Comparison of ENCODE assay signal across 9 cellular contexts in genomic region chr2:10078704-10079191, GRCh38. TPM values are rescaled to one million over a fixed set of nuclear protein-coding genes. Genes with fewer than 3 reads are reported as not detected.
DNase-seq lines count a peak whose midpoint lies in the region; ATAC-seq and TF ChIP-seq lines count a peak whose summit lies in the region.
"Had no signal": no experiment of that assay in that cellular context is flagged by ENCODE, and none has a peak within 500 bp of the region (broad histone marks: within the 10 kb centered on the region; RNA-seq: fewer than 3 reads in every experiment).

No MANE protein-coding gene starts in this region.

- DNase-seq in endodermal cell (no peak), AG20443 (ENCODE audit: low spot score) (no peak), LoVo (ENCODE audit: low spot score) (no peak)
- DNase-seq in natural killer cell treated with Interleukin-12 subunit alpha and Interleukin-12 subunit beta and Interleukin-15 and Interleukin-18, amount 100 ng/mL, for 72 hours (ENCODE audit: low spot score) = no peak
- DNase-seq in stimulated activated CD8-positive, alpha-beta memory T cell treated with anti-CD3 and anti-CD28 coated beads, Interleukin-4, amount 100 ng/mL, for 48 hours = no peak
- DNase-seq: DMS153 had no signal

- WGBS in endodermal cell (ENCODE audit: insufficient coverage in 1 of 2, insufficient read length in 1 of 2), 2 experiments = 70 to 85% methylated on average over 5 to 8 of the region's 8 CpGs

- H3K27me3 ChIP-seq in ACC112 (ENCODE audit: insufficient read depth, low read length) (peaks cover 71% of the 10 kb centered on the region), OCI-LY3 (ENCODE audit: low read depth, low read length) (peaks cover 84% of the 10 kb centered on the region), endodermal cell (ENCODE audit: control insufficient read depth, insufficient read depth, low read length, poor library complexity, severe bottlenecking) (peaks cover 89% of the 10 kb centered on the region)

- H3K9me3 ChIP-seq in OCI-LY3 (ENCODE audit: insufficient read depth, low read length) = no peaks in the 10 kb centered on the region
- no peaks in the 10 kb centered on the region for H3K9me3 ChIP-seq in endodermal cell (ENCODE audit: control insufficient read depth, low read length)

- H3K27me3 Mint-ChIP-seq in endodermal cell (ENCODE audit: insufficient read depth) = peaks cover 79% of the 10 kb centered on the region
- H3K27me3 Mint-ChIP-seq in natural killer cell treated with Interleukin-12 subunit alpha and Interleukin-12 subunit beta and Interleukin-15 and Interleukin-18, amount 100 ng/mL, for 72 hours = peaks cover 44 to 74% of the 10 kb centered on the region in 2 donors

- H4K20me1 ChIP-seq in OCI-LY3 (ENCODE audit: insufficient read depth, low read length) = 0 out of 2 replicates have a peak, but pooled peaks cover 4% of the 10 kb centered on the region

- ATAC-seq in natural killer cell treated with Interleukin-12 subunit alpha and Interleukin-12 subunit beta and Interleukin-15 and Interleukin-18, amount 100 ng/mL, for 72 hours = no peak
- ATAC-seq in HG02852 (IDR thresholded peaks at IDR 0.05; ENCODE audit: unreplicated experiment) = no peak

- no peaks in the 10 kb centered on the region for H3K4me1 ChIP-seq in ACC112 (ENCODE audit: control insufficient read depth, insufficient read depth, low read length, unreplicated experiment)
- H3K4me1 ChIP-seq in OCI-LY3 (ENCODE audit: low read length) = peaks cover 34% of the 10 kb centered on the region
- H3K4me1 ChIP-seq in endodermal cell (ENCODE audit: control insufficient read depth, insufficient read depth, low read length) = no peaks in the 10 kb centered on the region

- no peaks in the 10 kb centered on the region for H3K9me3 Mint-ChIP-seq in endodermal cell
- no peaks in the 10 kb centered on the region for H3K9me3 Mint-ChIP-seq in natural killer cell treated with Interleukin-12 subunit alpha and Interleukin-12 subunit beta and Interleukin-15 and Interleukin-18, amount 100 ng/mL, for 72 hours

- H3K4me1 Mint-ChIP-seq in endodermal cell = peaks cover 7% of the 10 kb centered on the region
- peaks cover 5 to 19% of the 10 kb centered on the region in 2 donors for H3K4me1 Mint-ChIP-seq in natural killer cell treated with Interleukin-12 subunit alpha and Interleukin-12 subunit beta and Interleukin-15 and Interleukin-18, amount 100 ng/mL, for 72 hours (ENCODE audit: low read depth in 2 of 2)

- H2AFZ ChIP-seq in ACC112 (ENCODE audit: low read length, unreplicated experiment) = peak overlapping the region; percentile 91
- no peak overlapping the region for H2AFZ ChIP-seq in OCI-LY3 (ENCODE audit: low read depth, low read length)

- H3K4me3 Mint-ChIP-seq in endodermal cell = peak overlapping the region; percentile 56
- peak overlapping the region; percentile 77 for H3K4me3 Mint-ChIP-seq in natural killer cell treated with Interleukin-12 subunit alpha and Interleukin-12 subunit beta and Interleukin-15 and Interleukin-18, amount 100 ng/mL, for 72 hours

- no peaks in the 10 kb centered on the region for H3K36me3 Mint-ChIP-seq in endodermal cell (ENCODE audit: low read depth)
- no peaks in the 10 kb centered on the region for H3K36me3 Mint-ChIP-seq in natural killer cell treated with Interleukin-12 subunit alpha and Interleukin-12 subunit beta and Interleukin-15 and Interleukin-18, amount 100 ng/mL, for 72 hours

- peak overlapping the region; percentile 70 for H3K4me2 ChIP-seq in OCI-LY3 (ENCODE audit: low read length)

- no peak for TF ChIP-seq CTCF in OCI-LY3 (IDR thresholded peaks at IDR 0.05; ENCODE audit: low read depth, low read length)
- TF ChIP-seq CTCF in endodermal cell (conservative IDR thresholded peaks at IDR 0.05) = no peak

- H3K79me2 ChIP-seq in ACC112 (ENCODE audit: control insufficient read depth, insufficient read depth, low read length, unreplicated experiment) (no peaks in the 10 kb centered on the region), OCI-LY3 (ENCODE audit: low read length) (no peaks in the 10 kb centered on the region)

- H3K9ac ChIP-seq in OCI-LY3 (ENCODE audit: low read length) (no peak overlapping the region), endodermal cell (ENCODE audit: extremely low read depth, low read length, poor library complexity, severe bottlenecking) (no peak overlapping the region)

- no peak overlapping the region for H3K27ac Mint-ChIP-seq in endodermal cell
- H3K27ac Mint-ChIP-seq in natural killer cell treated with Interleukin-12 subunit alpha and Interleukin-12 subunit beta and Interleukin-15 and Interleukin-18, amount 100 ng/mL, for 72 hours = peak overlapping the region in 1 of 2 donors; percentile 60

- H3K27ac ChIP-seq in ACC112 (ENCODE audit: low read depth, low read length) = no peak overlapping the region
- no peak overlapping the region for H3K27ac ChIP-seq in OCI-LY3 (ENCODE audit: low read length)
- H3K27ac ChIP-seq in endodermal cell (ENCODE audit: low read depth, low read length) = no peak overlapping the region

- H3K36me3 ChIP-seq in ACC112 (ENCODE audit: insufficient read depth, low read length) (no peaks in the 10 kb centered on the region), OCI-LY3 (replicated peaks; ENCODE audit: low read depth, low read length) (no peaks in the 10 kb centered on the region), endodermal cell (ENCODE audit: control insufficient read depth, insufficient read depth, low read length) (no peaks in the 10 kb centered on the region)

- H3K4me3 ChIP-seq in ACC112 (ENCODE audit: low read depth, low read length) = peak overlapping the region; percentile 78
- peak overlapping the region; percentile 70 for H3K4me3 ChIP-seq in OCI-LY3 (ENCODE audit: low read length)
- no peak overlapping the region for H3K4me3 ChIP-seq in endodermal cell (ENCODE audit: low read length)

RNA-seq across cellular contexts. Expression of gene CYS1, which starts 1.5 kb away (rescaled TPM):
- total RNA-seq in endodermal cell = under 1 TPM; 0.29 to 0.44 TPM
- polyA plus RNA-seq in endodermal cell (2013, experiment 1 of 2) = 0.14 TPM
- 0.50 TPM for polyA plus RNA-seq in endodermal cell (2013, experiment 2 of 2)
- under 1 TPM in 1 of 2 donors, not detected in 1; 0.45 TPM for total RNA-seq in natural killer cell treated with Interleukin-12 subunit alpha and Interleukin-12 subunit beta and Interleukin-15 and Interleukin-18, amount 100 ng/mL, for 72 hours

RNA-seq across cellular contexts. Expression of gene KLF11, which starts 35.4 kb away (rescaled TPM):
- 10 to 100 TPM in 1 of 2 donors, 1 to 10 TPM in 1; 9.3 to 13.1 TPM for total RNA-seq in endodermal cell
- polyA plus RNA-seq in endodermal cell (2013, experiment 1 of 2) = 11.6 TPM
- 11.6 TPM for polyA plus RNA-seq in endodermal cell (2013, experiment 2 of 2)
- 1 to 10 TPM; 3.8 to 6.1 TPM for total RNA-seq in natural killer cell treated with Interleukin-12 subunit alpha and Interleukin-12 subunit beta and Interleukin-15 and Interleukin-18, amount 100 ng/mL, for 72 hours

RNA-seq across cellular contexts. Expression of gene RRM2, which starts 43.8 kb away (rescaled TPM):
- total RNA-seq in endodermal cell = 100 to 1,000 TPM; 142 to 157 TPM
- 152 TPM for polyA plus RNA-seq in endodermal cell (2013, experiment 1 of 2)
- polyA plus RNA-seq in endodermal cell (2013, experiment 2 of 2) = 130 TPM
- 100 to 1,000 TPM; 375 to 624 TPM for total RNA-seq in natural killer cell treated with Interleukin-12 subunit alpha and Interleukin-12 subunit beta and Interleukin-15 and Interleukin-18, amount 100 ng/mL, for 72 hours
